Comparison of ENCODE assay signal across 11 cellular contexts in genomic region chr15:67089218-67090193, GRCh38. TPM values are rescaled to one million over a fixed set of nuclear protein-coding genes. Genes with fewer than 3 reads are reported as not detected.
DNase-seq lines count a peak whose midpoint lies in the region; ATAC-seq, FAIRE-seq and TF ChIP-seq lines count a peak whose summit lies in the region.
"Had no signal": no experiment of that assay in that cellular context is flagged by ENCODE, and none has a peak within 500 bp of the region (broad histone marks: within the 10 kb centered on the region; RNA-seq: fewer than 3 reads in every experiment).

No MANE protein-coding gene starts in this region.

- H3K4me3 ChIP-seq in MM.1S (ENCODE audit: low read length) = no peak overlapping the region

- peaks cover 73% of the 10 kb centered on the region for H3K79me2 ChIP-seq in MM.1S (ENCODE audit: low read length)

- H3K4me1 ChIP-seq in MM.1S (ENCODE audit: low read length) = peaks cover 61% of the 10 kb centered on the region

- H3K9me3 Mint-ChIP-seq in HFFc6 (no peaks in the 10 kb centered on the region), memory B cell (no peaks in the 10 kb centered on the region)
- no peaks in the 10 kb centered on the region for H3K9me3 Mint-ChIP-seq in activated T-helper 2 cell treated with anti-CD3 and anti-CD28 coated beads, Interferon-gamma antibody, Interleukin-2, Interleukin-4, amounts not matched to agents 10 μg/mL and 5 μg/mL and 100 μg/mL, durations not matched to agents 14 hours and 24 hours and 36 hours
- H3K9me3 Mint-ChIP-seq: CD8-positive, alpha-beta T cell had no signal

- H3K27ac Mint-ChIP-seq in HFFc6 = peak overlapping the region; percentile 91
- H3K27ac Mint-ChIP-seq in memory B cell = peak overlapping the region; percentile 97
- no peak overlapping the region for H3K27ac Mint-ChIP-seq in activated T-helper 2 cell treated with anti-CD3 and anti-CD28 coated beads, Interferon-gamma antibody, Interleukin-2, Interleukin-4, amounts not matched to agents 10 μg/mL and 5 μg/mL and 100 μg/mL, durations not matched to agents 14 hours and 24 hours and 36 hours
- H3K27ac Mint-ChIP-seq: CD8-positive, alpha-beta T cell had no signal

- H3K9me2 ChIP-seq in MM.1S (replicated peaks; ENCODE audit: insufficient read depth, low read length) = no peaks in the 10 kb centered on the region

- ATAC-seq in memory B cell (ENCODE audit: low read depth) (no peak), GM19395 (IDR thresholded peaks at IDR 0.05; ENCODE audit: unreplicated experiment) (no peak)
- ATAC-seq: CD8-positive, alpha-beta T cell had no signal

- TF ChIP-seq POLR2A in H54 (IDR thresholded peaks at IDR 0.05; ENCODE audit: low read depth, low read length) = no peak

- H3K4me3 Mint-ChIP-seq in HFFc6 (peak overlapping the region; percentile 22; the same call in 1 of the 2 replicates), memory B cell (no peak overlapping the region)
- H3K4me3 Mint-ChIP-seq in activated T-helper 2 cell treated with anti-CD3 and anti-CD28 coated beads, Interferon-gamma antibody, Interleukin-2, Interleukin-4, amounts not matched to agents 10 μg/mL and 5 μg/mL and 100 μg/mL, durations not matched to agents 14 hours and 24 hours and 36 hours (ENCODE audit: low read depth) = no peak overlapping the region

- no peak overlapping the region for H3K4me2 ChIP-seq in MM.1S (ENCODE audit: low read depth, low read length)

- peak; percentile 67 for DNase-seq in A172 (ENCODE audit: low spot score)
- DNase-seq in HFFc6 = peak; percentile 33
- peak; percentile 66 for DNase-seq in amniotic epithelial cell (ENCODE audit: low read depth)
- no peak for DNase-seq in memory B cell (ENCODE audit: low spot score in 2 of 2)
- DNase-seq in MM.1S = no peak
- no peak for DNase-seq in activated T-helper 2 cell treated with anti-CD3 and anti-CD28 coated beads, Interferon-gamma antibody, Interleukin-2, Interleukin-4, amounts not matched to agents 10 μg/mL and 5 μg/mL and 100 μg/mL, durations not matched to agents 14 hours and 24 hours and 36 hours (ENCODE audit: low spot score)
- no peak for DNase-seq in H54 (ENCODE audit: insufficient read length, low spot score)
- DNase-seq: activated effector memory CD4-positive, alpha-beta T cell treated with anti-CD3 and anti-CD28 coated beads, Interleukin-2, amount 50 U/mL, for 16 hours; CD8-positive, alpha-beta T cell; SIG-M5 had no signal

- no peak overlapping the region for H2AFZ ChIP-seq in MM.1S (ENCODE audit: low read length)

- no peaks in the 10 kb centered on the region for H4K20me1 ChIP-seq in MM.1S (ENCODE audit: insufficient read depth, low read length)

- TF ChIP-seq CTCF in HFFc6 (IDR thresholded peaks at IDR 0.05) (no peak), MM.1S (IDR thresholded peaks at IDR 0.05; ENCODE audit: low read length) (no peak)

- no peak overlapping the region for H3K9ac ChIP-seq in MM.1S (ENCODE audit: low read length)

- FAIRE-seq in H54 (lab: Jason Lieb, UNC) = no peak

- H3K27me3 ChIP-seq in MM.1S (replicated peaks; ENCODE audit: insufficient read depth, low read length) = no peaks in the 10 kb centered on the region; the same call in 1 of the 2 replicates

- peaks cover 92% of the 10 kb centered on the region for H3K4me1 Mint-ChIP-seq in HFFc6 (ENCODE audit: low read depth)
- H3K4me1 Mint-ChIP-seq in memory B cell = peaks cover 80% of the 10 kb centered on the region
- H3K4me1 Mint-ChIP-seq in activated T-helper 2 cell treated with anti-CD3 and anti-CD28 coated beads, Interferon-gamma antibody, Interleukin-2, Interleukin-4, amounts not matched to agents 10 μg/mL and 5 μg/mL and 100 μg/mL, durations not matched to agents 14 hours and 24 hours and 36 hours (ENCODE audit: low read depth) = peaks cover 96% of the 10 kb centered on the region

- intact Hi-C loops in activated T-helper 2 cell treated with anti-CD3 and anti-CD28 coated beads, Interferon-gamma antibody, Interleukin-2, Interleukin-4, amounts not matched to agents 10 μg/mL and 5 μg/mL and 100 μg/mL, durations not matched to agents 14 hours and 24 hours and 36 hours (cut with micrococcal nuclease) = loop anchor here (5.0 kb wide), 1 partner anchor 142 kb away; no protein-coding TSS in a partner anchor

- peaks cover 60% of the 10 kb centered on the region for H3K36me3 Mint-ChIP-seq in HFFc6 (ENCODE audit: low read depth)
- H3K36me3 Mint-ChIP-seq in memory B cell = peaks cover 2% of the 10 kb centered on the region
- peaks cover 48% of the 10 kb centered on the region for H3K36me3 Mint-ChIP-seq in activated T-helper 2 cell treated with anti-CD3 and anti-CD28 coated beads, Interferon-gamma antibody, Interleukin-2, Interleukin-4, amounts not matched to agents 10 μg/mL and 5 μg/mL and 100 μg/mL, durations not matched to agents 14 hours and 24 hours and 36 hours (ENCODE audit: low read depth)

- no peak overlapping the region for H3K27ac ChIP-seq in MM.1S (ENCODE audit: low read length)

- H3K9me3 ChIP-seq in MM.1S (replicated peaks; ENCODE audit: insufficient read depth, low read length) = no peaks in the 10 kb centered on the region

- peaks cover 34% of the 10 kb centered on the region for H3F3A ChIP-seq in MM.1S (ENCODE audit: insufficient read depth, low read length)

- H3K36me3 ChIP-seq in MM.1S (replicated peaks; ENCODE audit: insufficient read depth, low read length) = no peaks in the 10 kb centered on the region

- H3K27me3 Mint-ChIP-seq in HFFc6 (ENCODE audit: insufficient read depth) = peaks cover 8% of the 10 kb centered on the region
- no peaks in the 10 kb centered on the region for H3K27me3 Mint-ChIP-seq in memory B cell
- H3K27me3 Mint-ChIP-seq in activated T-helper 2 cell treated with anti-CD3 and anti-CD28 coated beads, Interferon-gamma antibody, Interleukin-2, Interleukin-4, amounts not matched to agents 10 μg/mL and 5 μg/mL and 100 μg/mL, durations not matched to agents 14 hours and 24 hours and 36 hours (ENCODE audit: low read depth) = no peaks in the 10 kb centered on the region

RNA-seq across cellular contexts. Expression of gene SMAD3, which starts 24.1 kb away (rescaled TPM):
- total RNA-seq in A172 (2014; rRNA removed; shearing (Covaris generic)) = 5.2 and 7.2 TPM in 2 replicates
- 100 to 1,000 TPM in 4 of 6 experiments, 10 to 100 TPM in 2; 54.3 to 132 (median 118) TPM for total RNA-seq in HFFc6 (2021; fragmentation: NEBNext Ultra II Directional; extraction: Animal tissue kit (Norgen Biotek cat#: 25700))
- total RNA-seq in activated T-helper 2 cell treated with anti-CD3 and anti-CD28 coated beads, Interferon-gamma antibody, Interleukin-2, Interleukin-4, amounts not matched to agents 10 μg/mL and 5 μg/mL and 100 μg/mL, durations not matched to agents 14 hours and 24 hours and 36 hours = 25.2 and 28.1 TPM in 2 replicates

Comparison
In these comparisons a context has a peak if more than half of its experiments do, and no peak if none do; other contexts are left out.
1. DNase-seq: peak in A172 (single experiment), HFFc6 (single experiment) and amniotic epithelial cell (single experiment); none in memory B cell (0 of 2), MM.1S (single experiment), activated T-helper 2 cell treated with anti-CD3 and anti-CD28 coated beads, Interferon-gamma antibody, Interleukin-2, Interleukin-4, amounts not matched to agents 10 μg/mL and 5 μg/mL and 100 μg/mL, durations not matched to agents 14 hours and 24 hours and 36 hours (single experiment) and H54 (single experiment).